In the genomic region with DNA sequence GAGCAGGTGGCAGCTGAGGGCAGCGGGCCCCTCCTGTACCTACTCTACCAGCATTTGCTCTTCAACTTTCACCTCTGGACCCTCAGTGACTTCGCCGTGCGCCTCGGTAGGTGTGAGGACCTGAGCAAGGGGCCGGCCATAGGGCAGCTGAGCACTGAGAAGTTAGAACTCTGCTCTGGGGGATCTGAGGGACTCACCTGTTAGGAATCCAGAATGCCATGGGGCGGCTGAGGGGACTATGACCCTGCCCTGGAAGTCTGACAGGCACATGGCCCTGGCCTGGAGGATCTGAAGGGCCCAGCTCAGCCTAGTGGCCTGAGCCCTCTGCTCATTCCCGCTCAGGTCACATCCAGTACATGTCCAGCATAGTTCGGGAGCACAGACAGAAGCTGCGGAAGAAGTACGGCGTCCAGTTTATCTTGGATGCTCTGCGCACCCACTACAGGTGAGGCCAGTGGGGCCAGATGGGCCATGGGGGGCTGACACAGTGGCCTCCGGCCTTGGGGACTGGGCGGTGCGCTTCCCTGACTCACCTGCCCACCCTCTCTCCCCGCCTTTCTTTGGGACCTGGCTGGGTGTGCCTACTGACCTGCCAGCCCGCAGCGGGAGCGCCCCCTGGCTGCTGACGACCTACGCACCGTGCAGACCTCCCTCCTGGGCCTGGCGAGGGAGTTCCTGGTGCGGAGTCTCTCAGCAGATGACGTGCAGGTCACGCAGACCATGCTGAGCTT, we compare ENCODE assay signal across 9 cellular contexts. TPM values are rescaled to one million over a fixed set of nuclear protein-coding genes. Genes with fewer than 3 reads are reported as not detected.
DNase-seq lines count a peak whose midpoint lies in the region; ATAC-seq, FAIRE-seq and TF ChIP-seq lines count a peak whose summit lies in the region.
"Had no signal": no experiment of that assay in that cellular context is flagged by ENCODE, and none has a peak within 500 bp of the region (broad histone marks: within the 10 kb centered on the region; RNA-seq: fewer than 3 reads in every experiment).

No MANE protein-coding gene starts in this region.

- no peak for ATAC-seq in HG02763 (IDR thresholded peaks at IDR 0.05; ENCODE audit: unreplicated experiment)
- no peak for ATAC-seq in GM21515 (IDR thresholded peaks at IDR 0.05; ENCODE audit: unreplicated experiment)

- peaks cover 0 to 47% (median 16%) of the 10 kb centered on the region in 3 donors for H3K4me1 ChIP-seq in esophagus squamous epithelium

- no peaks in the 10 kb centered on the region for H3K9me3 Mint-ChIP-seq in osteocyte (ENCODE audit: unreplicated experiment)
- H3K9me3 Mint-ChIP-seq: activated naive CD4-positive, alpha-beta T cell treated with anti-CD3 and anti-CD28 coated beads, Interleukin-2, amount 50 U/mL, for 24 hours had no signal

- 81 to 93% methylated on average over 2 to 8 of the region's 27 CpGs for WGBS in esophagus squamous epithelium, 2 donors

- TF ChIP-seq CTCF in GM12872 (IDR thresholded peaks at IDR 0.05; ENCODE audit: insufficient read depth, low read depth, low read length), result peak; percentile 89
- peak; percentile 73 to 95 (median 90) for TF ChIP-seq CTCF in esophagus squamous epithelium (IDR thresholded peaks at IDR 0.05)
- TF ChIP-seq CTCF in osteocyte (IDR thresholded peaks at IDR 0.05), result peak; percentile 72

- no peak for TF ChIP-seq POLR2A in esophagus squamous epithelium (IDR thresholded peaks at IDR 0.05)

- H3K4me1 Mint-ChIP-seq in osteocyte (ENCODE audit: unreplicated experiment), result no peaks in the 10 kb centered on the region

- H3K36me3 ChIP-seq in esophagus squamous epithelium, result peaks cover 43 to 100% (median 60%) of the 10 kb centered on the region in 3 donors

- H3K27me3 Mint-ChIP-seq in osteocyte (ENCODE audit: unreplicated experiment), result no peaks in the 10 kb centered on the region
- H3K27me3 Mint-ChIP-seq: activated naive CD4-positive, alpha-beta T cell treated with anti-CD3 and anti-CD28 coated beads, Interleukin-2, amount 50 U/mL, for 24 hours had no signal

- no peaks in the 10 kb centered on the region for H3K27me3 ChIP-seq in esophagus squamous epithelium

- H3K4me3 Mint-ChIP-seq in osteocyte (ENCODE audit: unreplicated experiment), result no peak overlapping the region
- H3K4me3 Mint-ChIP-seq: activated naive CD4-positive, alpha-beta T cell treated with anti-CD3 and anti-CD28 coated beads, Interleukin-2, amount 50 U/mL, for 24 hours had no signal

- DNase-seq in NCI-H69 (lab: John Stamatoyannopoulos, UW) (peak; percentile 25), activated T-cell treated with anti-CD3 and anti-CD28 coated beads for 4 hours (peak; percentile 67), esophagus squamous epithelium (lab: John Stamatoyannopoulos, UW) (no peak), osteocyte (ENCODE audit: extremely low spot score, unreplicated experiment) (no peak), urothelium cell line (ENCODE audit: low spot score) (peak; percentile 69)

- H3K27ac Mint-ChIP-seq in osteocyte (ENCODE audit: unreplicated experiment), result no peak overlapping the region
- H3K27ac Mint-ChIP-seq: activated naive CD4-positive, alpha-beta T cell treated with anti-CD3 and anti-CD28 coated beads, Interleukin-2, amount 50 U/mL, for 24 hours had no signal

- H3K4me3 ChIP-seq in esophagus squamous epithelium, result no peak overlapping the region

- no peaks in the 10 kb centered on the region for H3K36me3 Mint-ChIP-seq in osteocyte (ENCODE audit: unreplicated experiment)

- peak overlapping the region in 3 of 4 donors; percentile 6 to 68 (median 62) for H3K27ac ChIP-seq in esophagus squamous epithelium

- no peak for FAIRE-seq in urothelium cell line (lab: Jason Lieb, UNC)

- intact Hi-C loops in esophagus squamous epithelium (cut with DNase I), result loop anchor here (5.0 kb wide), 1 partner anchor 76 kb away; no protein-coding TSS in a partner anchor

- no peaks in the 10 kb centered on the region for H3K9me3 ChIP-seq in esophagus squamous epithelium

RNA-seq across cellular contexts. Expression of gene NBEAL2, which starts 18.8 kb away (rescaled TPM):
- 100 to 1,000 TPM; 128 to 297 (median 185) TPM for total RNA-seq in esophagus squamous epithelium
- total RNA-seq in osteocyte, result 14.0 and 21.8 TPM in 2 replicates

RNA-seq across cellular contexts. Expression of gene CCDC12, which starts 21.7 kb away (rescaled TPM):
- 10 to 100 TPM; 55.5 to 87.5 (median 67.5) TPM for total RNA-seq in esophagus squamous epithelium
- total RNA-seq in osteocyte, result 34.5 and 37.4 TPM in 2 replicates

Comparison
In these comparisons a context has a peak if more than half of its experiments do, and no peak if none do; other contexts are left out.
1. DNase-seq: peak in NCI-H69 (single experiment), activated T-cell treated with anti-CD3 and anti-CD28 coated beads for 4 hours (single experiment) and urothelium cell line (single experiment); none in esophagus squamous epithelium (single experiment) and osteocyte (single experiment).
2. Peak in every context shown above with its lines, with median percentiles within 50 percentile points of each other: CTCF ChIP-seq.